In genomic region chr17:51650772-51651171, GRCh38 we compare ENCODE assay signal across 29 cellular contexts.
"Had no signal": no experiment of that assay in that cellular context is flagged by ENCODE, and none has a peak within 500 bp of the region (broad histone marks: within the 10 kb centered on the region; RNA-seq: fewer than 3 reads in every experiment).

No MANE protein-coding gene starts in this region.

- H3K4me1 ChIP-seq: gastroesophageal sphincter, parathyroid adenoma, right atrium auricular region, stomach, tibial artery, upper lobe of right lung had no signal

- H3K36me3 ChIP-seq: brain microvascular endothelial cell, gastroesophageal sphincter, neural progenitor cell, right atrium auricular region, stomach, tibial artery, upper lobe of right lung had no signal

- H3K27me3 ChIP-seq: brain microvascular endothelial cell, neural progenitor cell, right atrium auricular region, upper lobe of right lung had no signal

- ATAC-seq: effector memory CD8-positive, alpha-beta T cell; gastroesophageal sphincter; left cardiac atrium; stimulated activated naive B cell treated with anti-CD40 and anti-IgM and Interleukin-4, amounts not matched to agents 10 μg/mL and 1 μg/mL and 100 μg/mL, for 72 hours; upper lobe of right lung; WTC11 had no signal

- H3K4me1 Mint-ChIP-seq: activated CD4-positive, alpha-beta memory T cell treated with anti-CD3 and anti-CD28 coated beads, Interleukin-2, amount 10 ng/mL, durations not matched to agents 7 days and 5 days; activated CD4-positive, alpha-beta T cell treated with anti-CD3 and anti-CD28 coated beads, Interleukin-2, amount 10 ng/mL, durations not matched to agents 7 days and 5 days; activated naive CD4-positive, alpha-beta T cell treated with anti-CD3 and anti-CD28 coated beads, Interleukin-2, amount 10 ng/mL, durations not matched to agents 7 days and 5 days; activated naive CD8-positive, alpha-beta T cell treated with anti-CD3 and anti-CD28 coated beads, Interleukin-2, amount 10 ng/mL, durations not matched to agents 7 days and 5 days; naive B cell; stimulated activated naive B cell treated with anti-CD40 and anti-IgM and Interleukin-4, amounts not matched to agents 10 μg/mL and 1 μg/mL and 100 μg/mL, for 72 hours had no signal

- H3K36me3 Mint-ChIP-seq: activated naive CD4-positive, alpha-beta T cell treated with anti-CD3 and anti-CD28 coated beads, Interleukin-2, amount 10 ng/mL, durations not matched to agents 7 days and 5 days; activated naive CD8-positive, alpha-beta T cell treated with anti-CD3 and anti-CD28 coated beads, Interleukin-2, amount 10 ng/mL, durations not matched to agents 7 days and 5 days; mesothelial cell of epicardium; naive B cell; neural progenitor cell; stimulated activated naive B cell treated with anti-CD40 and anti-IgM and Interleukin-4, amounts not matched to agents 10 μg/mL and 1 μg/mL and 100 μg/mL, for 72 hours; WTC11 had no signal

- H3K4me3 ChIP-seq: gastroesophageal sphincter, hepatocyte, neural progenitor cell, right atrium auricular region, stomach, tibial artery, upper lobe of right lung had no signal

- H3K4me3 Mint-ChIP-seq: activated CD4-positive, alpha-beta memory T cell treated with anti-CD3 and anti-CD28 coated beads, Interleukin-2, amount 10 ng/mL, durations not matched to agents 7 days and 5 days; activated CD4-positive, alpha-beta T cell treated with anti-CD3 and anti-CD28 coated beads, Interleukin-2, amount 10 ng/mL, durations not matched to agents 7 days and 5 days; activated naive CD4-positive, alpha-beta T cell treated with anti-CD3 and anti-CD28 coated beads, Interleukin-2, amount 10 ng/mL, durations not matched to agents 7 days and 5 days; activated naive CD8-positive, alpha-beta T cell treated with anti-CD3 and anti-CD28 coated beads, Interleukin-2, amount 10 ng/mL, durations not matched to agents 7 days and 5 days; activated T-cell treated with anti-CD3 and anti-CD28 coated beads, Interleukin-2, amount 50 U/mL, for 24 hours; effector memory CD8-positive, alpha-beta T cell; mesothelial cell of epicardium; naive B cell; neural progenitor cell; stimulated activated naive B cell treated with anti-CD40 and anti-IgM and Interleukin-4, amounts not matched to agents 10 μg/mL and 1 μg/mL and 100 μg/mL, for 72 hours; WTC11 had no signal

- H3K9ac ChIP-seq: neural progenitor cell, parathyroid adenoma had no signal

- H3K4me2 ChIP-seq: hepatocyte, neural progenitor cell had no signal

- H3K27ac ChIP-seq: brain microvascular endothelial cell, gastroesophageal sphincter, hepatocyte, neural progenitor cell, parathyroid adenoma, right atrium auricular region, stomach, tibial artery, upper lobe of right lung had no signal

- DNase-seq: activated CD4-positive, alpha-beta memory T cell treated with anti-CD3 and anti-CD28 coated beads, Interleukin-2, amount 10 ng/mL, durations not matched to agents 7 days and 5 days; activated CD4-positive, alpha-beta T cell treated with anti-CD3 and anti-CD28 coated beads for 1 hour; activated CD4-positive, alpha-beta T cell treated with anti-CD3 and anti-CD28 coated beads, Interleukin-2, amount 10 ng/mL, durations not matched to agents 7 days and 5 days; activated CD8-positive, alpha-beta memory T cell treated with anti-CD3 and anti-CD28 coated beads, Interleukin-2, amount 50 U/mL, for 48 hours; activated gamma-delta T cell; activated naive CD4-positive, alpha-beta T cell treated with anti-CD3 and anti-CD28 coated beads, Interleukin-2, amount 10 ng/mL, durations not matched to agents 7 days and 5 days; activated naive CD8-positive, alpha-beta T cell treated with anti-CD3 and anti-CD28 coated beads, Interleukin-2, amount 10 ng/mL, durations not matched to agents 7 days and 5 days; activated T-cell treated with anti-CD3 and anti-CD28 coated beads, Interleukin-2, amount 50 U/mL, for 24 hours; brain microvascular endothelial cell; cortex of kidney; effector memory CD8-positive, alpha-beta T cell; erythroblast; left cardiac atrium; mammary epithelial cell; naive B cell; occipital lobe; stimulated activated CD4-positive, alpha-beta T cell treated with anti-CD3 and anti-CD28 coated beads, Interleukin-15, amount 100 ng/mL, for 24 hours; stimulated activated CD4-positive, alpha-beta T cell treated with anti-CD3 and anti-CD28 coated beads, Interleukin-2, amount 100 ng/mL, for 24 hours; stimulated activated naive B cell treated with anti-CD40 and anti-IgM and Interleukin-4, amounts not matched to agents 10 μg/mL and 1 μg/mL and 100 μg/mL, for 72 hours; stomach; tibial artery; upper lobe of right lung had no signal

- H3K9me3 ChIP-seq: gastroesophageal sphincter, right atrium auricular region, stomach, tibial artery, upper lobe of right lung had no signal

- H3K9me3 Mint-ChIP-seq: activated CD4-positive, alpha-beta memory T cell treated with anti-CD3 and anti-CD28 coated beads, Interleukin-2, amount 10 ng/mL, durations not matched to agents 7 days and 5 days; activated CD4-positive, alpha-beta T cell treated with anti-CD3 and anti-CD28 coated beads, Interleukin-2, amount 10 ng/mL, durations not matched to agents 7 days and 5 days; activated naive CD4-positive, alpha-beta T cell treated with anti-CD3 and anti-CD28 coated beads, Interleukin-2, amount 10 ng/mL, durations not matched to agents 7 days and 5 days; activated naive CD8-positive, alpha-beta T cell treated with anti-CD3 and anti-CD28 coated beads, Interleukin-2, amount 10 ng/mL, durations not matched to agents 7 days and 5 days; activated T-cell treated with anti-CD3 and anti-CD28 coated beads, Interleukin-2, amount 50 U/mL, for 24 hours; effector memory CD8-positive, alpha-beta T cell; mesothelial cell of epicardium; naive B cell; neural progenitor cell; stimulated activated naive B cell treated with anti-CD40 and anti-IgM and Interleukin-4, amounts not matched to agents 10 μg/mL and 1 μg/mL and 100 μg/mL, for 72 hours had no signal

- H3K27ac Mint-ChIP-seq: activated CD4-positive, alpha-beta memory T cell treated with anti-CD3 and anti-CD28 coated beads, Interleukin-2, amount 10 ng/mL, durations not matched to agents 7 days and 5 days; activated CD4-positive, alpha-beta T cell treated with anti-CD3 and anti-CD28 coated beads, Interleukin-2, amount 10 ng/mL, durations not matched to agents 7 days and 5 days; activated naive CD4-positive, alpha-beta T cell treated with anti-CD3 and anti-CD28 coated beads, Interleukin-2, amount 10 ng/mL, durations not matched to agents 7 days and 5 days; activated naive CD8-positive, alpha-beta T cell treated with anti-CD3 and anti-CD28 coated beads, Interleukin-2, amount 10 ng/mL, durations not matched to agents 7 days and 5 days; activated T-cell treated with anti-CD3 and anti-CD28 coated beads, Interleukin-2, amount 50 U/mL, for 24 hours; effector memory CD8-positive, alpha-beta T cell; mesothelial cell of epicardium; naive B cell; neural progenitor cell; stimulated activated naive B cell treated with anti-CD40 and anti-IgM and Interleukin-4, amounts not matched to agents 10 μg/mL and 1 μg/mL and 100 μg/mL, for 72 hours; WTC11 had no signal
